ENCODE assay signal across 10 cellular contexts in genomic region chr17:18377437-18378204, GRCh38. TPM values are rescaled to one million over a fixed set of nuclear protein-coding genes. Genes with fewer than 3 reads are reported as not detected.
DNase-seq lines count a peak whose midpoint lies in the region; ATAC-seq and TF ChIP-seq lines count a peak whose summit lies in the region.
"Had no signal": no experiment of that assay in that cellular context is flagged by ENCODE, and none has a peak within 500 bp of the region (broad histone marks: within the 10 kb centered on the region; RNA-seq: fewer than 3 reads in every experiment).

Gene EVPLL (plus strand): TSS chr17:18377778. CDS start chr17:18380938, 3,160 bp downstream.

- H3K27me3 Mint-ChIP-seq in osteocyte (ENCODE audit: unreplicated experiment) = peaks cover 6% of the 10 kb centered on the region
- H3K27me3 Mint-ChIP-seq in activated T-helper 17 cell treated with anti-CD3 and anti-CD28 coated beads, Interleukin-2, amount 50 U/mL, for 72 hours = peaks cover 9% of the 10 kb centered on the region

- H3K27ac ChIP-seq in BLaER1 treated with 17β-estradiol and CSF1 and Interleukin-3, amounts not matched to agents 10 nM and 100 nM = peak within 1 kb of the TSS in 9 of 11 experiments; percentile 41 to 76 (median 72); a peak in 18 of 22 replicates
- H3K27ac ChIP-seq: SJCRH30 had no signal

- no peaks in the 10 kb centered on the region for H4K20me1 ChIP-seq in BLaER1 treated with 17β-estradiol and CSF1 and Interleukin-3, amounts not matched to agents 10 nM and 100 nM

- H3K27me3 ChIP-seq in BLaER1 treated with 17β-estradiol and CSF1 and Interleukin-3, amounts not matched to agents 10 nM and 100 nM = peaks cover 0 to 13% (median 9%) of the 10 kb centered on the region in 11 experiments; a peak in 15 of 22 replicates

- DNase-seq in MV-4-11 (lab: John Stamatoyannopoulos, UW) (peak; percentile 92), ecto neural progenitor cell (ENCODE audit: low spot score) (peak; percentile 50), mucosa of gallbladder (ENCODE audit: low spot score) (peak; percentile 45), osteocyte (ENCODE audit: extremely low spot score, unreplicated experiment) (no peak), NCI-H510A treated with DMSO at 0.1 percent for 48 hours (lab: John Stamatoyannopoulos, UW) (no peak), NCI-H146 treated with DMSO at 0.1 percent for 48 hours (lab: John Stamatoyannopoulos, UW; ENCODE audit: unreplicated experiment) (no peak)
- DNase-seq: SJCRH30 had no signal

- no peak within 1 kb of the TSS for H3K4me3 Mint-ChIP-seq in osteocyte (ENCODE audit: unreplicated experiment)
- H3K4me3 Mint-ChIP-seq in activated T-helper 17 cell treated with anti-CD3 and anti-CD28 coated beads, Interleukin-2, amount 50 U/mL, for 72 hours = no peak within 1 kb of the TSS

- TF ChIP-seq CTCF in osteocyte (IDR thresholded peaks at IDR 0.05) = no peak

- H3K4me3 ChIP-seq in BLaER1 treated with 17β-estradiol and CSF1 and Interleukin-3, amounts not matched to agents 10 nM and 100 nM = peak within 1 kb of the TSS in 4 of 10 experiments; percentile 0 to 44 (median 33); a peak in 4 of 20 replicates
- H3K4me3 ChIP-seq: SJCRH30 had no signal

- peak within 1 kb of the TSS in 10 of 11 experiments; percentile 37 to 71 (median 62); a peak in 17 of 22 replicates for H3K9ac ChIP-seq in BLaER1 treated with 17β-estradiol and CSF1 and Interleukin-3, amounts not matched to agents 10 nM and 100 nM

- peak within 1 kb of the TSS; percentile 70 to 94 (median 89) for H3K4me2 ChIP-seq in BLaER1 treated with 17β-estradiol and CSF1 and Interleukin-3, amounts not matched to agents 10 nM and 100 nM

- H3K36me3 ChIP-seq in BLaER1 treated with 17β-estradiol and CSF1 and Interleukin-3, amounts not matched to agents 10 nM and 100 nM = peaks cover 0 to 3% (median 0%) of the 10 kb centered on the region in 11 experiments; a peak in 1 of 22 replicates
- H3K36me3 ChIP-seq: SJCRH30 had no signal

- peaks cover 22 to 55% (median 34%) of the 10 kb centered on the region in 10 experiments for H3K4me1 ChIP-seq in BLaER1 treated with 17β-estradiol and CSF1 and Interleukin-3, amounts not matched to agents 10 nM and 100 nM
- H3K4me1 ChIP-seq: Caco-2, SJCRH30 had no signal

- no peaks in the 10 kb centered on the region for H3K36me3 Mint-ChIP-seq in osteocyte (ENCODE audit: unreplicated experiment)
- no peaks in the 10 kb centered on the region for H3K36me3 Mint-ChIP-seq in activated T-helper 17 cell treated with anti-CD3 and anti-CD28 coated beads, Interleukin-2, amount 50 U/mL, for 72 hours (ENCODE audit: low read depth)

- ATAC-seq in activated T-helper 17 cell treated with anti-CD3 and anti-CD28 coated beads, Interleukin-2, amount 50 U/mL, for 72 hours (replicated peaks) = no peak

- peaks cover 6% of the 10 kb centered on the region for H3K9me3 Mint-ChIP-seq in osteocyte (ENCODE audit: unreplicated experiment)
- peaks cover 3% of the 10 kb centered on the region for H3K9me3 Mint-ChIP-seq in activated T-helper 17 cell treated with anti-CD3 and anti-CD28 coated beads, Interleukin-2, amount 50 U/mL, for 72 hours

- no peak within 1 kb of the TSS for H3K27ac Mint-ChIP-seq in osteocyte (ENCODE audit: unreplicated experiment)
- H3K27ac Mint-ChIP-seq in activated T-helper 17 cell treated with anti-CD3 and anti-CD28 coated beads, Interleukin-2, amount 50 U/mL, for 72 hours = no peak within 1 kb of the TSS

- H3K9me3 ChIP-seq in BLaER1 treated with 17β-estradiol and CSF1 and Interleukin-3, amounts not matched to agents 10 nM and 100 nM (replicated peaks in 1 of 11) = peaks cover 4 to 19% (median 10%) of the 10 kb centered on the region in 11 experiments; a peak in 15 of 22 replicates
- H3K9me3 ChIP-seq: Caco-2 had no signal

- H3K4me1 Mint-ChIP-seq in osteocyte (ENCODE audit: unreplicated experiment) = no peaks in the 10 kb centered on the region
- peaks cover 3% of the 10 kb centered on the region for H3K4me1 Mint-ChIP-seq in activated T-helper 17 cell treated with anti-CD3 and anti-CD28 coated beads, Interleukin-2, amount 50 U/mL, for 72 hours

RNA-seq across cellular contexts. Expression of gene EVPLL, which starts in this region (rescaled TPM):
- total RNA-seq in mucosa of gallbladder = 0.14 TPM
- not detected in 2 replicates for total RNA-seq in osteocyte
- total RNA-seq in activated T-helper 17 cell treated with anti-CD3 and anti-CD28 coated beads, Interleukin-2, amount 50 U/mL, for 72 hours = not detected
- total RNA-seq: Caco-2, SJCRH30 had no signal

Comparison
In these comparisons a context has a peak if more than half of its experiments do, and no peak if none do; other contexts are left out.
1. Peak in DNase-seq in mucosa of gallbladder; RNA of the gene not detected or under 1 TPM.
2. DNase-seq: peak in MV-4-11 (single experiment) and ecto neural progenitor cell (single experiment); none in osteocyte (single experiment), NCI-H510A treated with DMSO at 0.1 percent for 48 hours (single experiment) and NCI-H146 treated with DMSO at 0.1 percent for 48 hours (single experiment).